In the genomic region with DNA sequence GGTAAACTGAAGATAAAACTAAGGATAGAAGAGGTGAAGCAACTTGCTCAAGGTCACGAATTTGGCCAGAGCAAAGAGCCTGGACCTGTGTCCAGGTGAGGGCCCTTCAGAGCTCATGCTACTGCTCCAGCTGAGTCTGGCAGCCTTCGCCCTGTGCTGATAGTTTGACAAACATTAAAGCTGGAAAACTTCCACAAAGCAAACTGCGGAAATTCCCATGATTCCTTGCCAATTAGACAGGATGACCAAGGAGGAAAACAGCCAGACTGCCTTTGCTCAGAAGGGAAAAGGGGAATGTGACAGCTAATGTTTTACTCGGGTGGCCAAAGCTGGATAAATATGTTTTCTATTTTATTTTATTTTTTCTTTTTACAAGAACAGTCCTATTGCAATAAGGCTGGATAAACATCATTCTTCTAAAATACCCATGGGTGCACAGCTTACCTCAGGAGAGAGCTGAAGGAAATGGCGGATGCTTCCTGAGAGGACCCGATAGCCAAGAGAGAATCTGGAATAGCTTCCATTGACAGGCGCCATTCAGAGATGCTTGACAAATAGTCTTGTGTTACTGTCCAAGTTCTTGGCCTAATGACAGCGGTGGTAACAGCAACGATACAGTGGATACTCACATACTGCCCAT, we compare ENCODE assay signal across 17 cellular contexts. TPM values are rescaled to one million over a fixed set of nuclear protein-coding genes. Genes with fewer than 3 reads are reported as not detected.
DNase-seq lines count a peak whose midpoint lies in the region; ATAC-seq and TF ChIP-seq lines count a peak whose summit lies in the region.
"Had no signal": no experiment of that assay in that cellular context is flagged by ENCODE, and none has a peak within 500 bp of the region (broad histone marks: within the 10 kb centered on the region; RNA-seq: fewer than 3 reads in every experiment).

No MANE protein-coding gene starts in this region.

- H3K4me1 Mint-ChIP-seq in T-cell = no peaks in the 10 kb centered on the region

- H3K9me3 ChIP-seq in MG63 = no peaks in the 10 kb centered on the region

- no peak overlapping the region for H3K4me3 Mint-ChIP-seq in T-cell
- H3K4me3 Mint-ChIP-seq: activated T-cell treated with anti-CD3 and anti-CD28 coated beads, Interleukin-2, amount 50 U/mL, for 72 hours had no signal

- H3K27me3 Mint-ChIP-seq in T-cell = no peaks in the 10 kb centered on the region

- no peak overlapping the region for H3K27ac Mint-ChIP-seq in T-cell
- H3K27ac Mint-ChIP-seq: activated T-cell treated with anti-CD3 and anti-CD28 coated beads, Interleukin-2, amount 50 U/mL, for 72 hours had no signal

- no peak for ATAC-seq in HG03097 (IDR thresholded peaks at IDR 0.05; ENCODE audit: low FRiP score, unreplicated experiment)
- ATAC-seq in T-cell (replicated peaks in 1 of 4) = no peak
- ATAC-seq: activated T-cell treated with anti-CD3 and anti-CD28 coated beads, Interleukin-2, amount 50 U/mL, for 72 hours; left colon had no signal

- H3K36me3 Mint-ChIP-seq in T-cell = no peaks in the 10 kb centered on the region

- POLR2A ChIA-PET in T-cell (lab: Charles Lee) = no interaction called here

- H3K27me3 ChIP-seq in MG63 = no peaks in the 10 kb centered on the region

- H3K36me3 ChIP-seq in MG63 = no peaks in the 10 kb centered on the region

- H3K4me3 ChIP-seq in MG63 (no peak overlapping the region), fibroblast of mammary gland (ENCODE audit: control insufficient read depth, low read depth, low read length) (no peak overlapping the region)

- H3K9me3 Mint-ChIP-seq in T-cell = peaks cover 2 to 7% (median 4%) of the 10 kb centered on the region in 3 donors

- peak; percentile 25 for DNase-seq in A172 (ENCODE audit: low spot score)
- DNase-seq in MG63 = peak; percentile 32
- DNase-seq in fibroblast of mammary gland (ENCODE audit: low read depth) = peak; percentile 71
- DNase-seq in lung microvascular endothelial cell (ENCODE audit: low read depth in 2 of 2) = peak; percentile 60 to 68
- DNase-seq in retina = no peak
- no peak for DNase-seq in activated CD4-positive, alpha-beta T cell treated with anti-CD3 and anti-CD28 coated beads for 4 hours
- no peak for DNase-seq in T-cell
- DNase-seq: ACHN; activated CD4-positive, alpha-beta T cell treated with anti-CD3 and anti-CD28 coated beads for 48 hours; activated T-cell treated with anti-CD3 and anti-CD28 coated beads, Interleukin-2, amount 50 U/mL, for 72 hours; amniotic stem cell; effector memory CD4-positive, alpha-beta T cell; left colon; NCI-H1105 treated with DMSO at 0.1 percent for 48 hours; T-helper 2 cell had no signal

- CTCF ChIA-PET in T-cell (lab: Charles Lee) = interaction anchor here in 1 of 2 donors (0.8 kb wide), 1 partner anchor 110 kb away, joined by 6 read pairs; no protein-coding TSS in a partner anchor

- no peak for TF ChIP-seq CTCF in fibroblast of mammary gland (conservative IDR thresholded peaks at IDR 0.05; ENCODE audit: control insufficient read depth, insufficient read depth, low read depth, low read length)

RNA-seq across cellular contexts. Expression of gene CTAGE1, which starts 5.3 kb away (rescaled TPM):
- total RNA-seq in A172 (2014; rRNA removed; shearing (Covaris generic)) = not detected in 2 replicates
- total RNA-seq in MG63 (2014; rRNA removed; shearing (Covaris generic); ENCODE audit: low replicate concordance) = not detected in 2 replicates
- not detected in 2 replicates for total RNA-seq in lung microvascular endothelial cell
- total RNA-seq in T-cell = not detected
- total RNA-seq: activated T-cell treated with anti-CD3 and anti-CD28 coated beads, Interleukin-2, amount 50 U/mL, for 72 hours; glomerular endothelial cell; left colon had no signal

Comparison
In these comparisons a context has a peak if more than half of its experiments do, and no peak if none do; other contexts are left out.
1. DNase-seq: peak in A172 (single experiment), MG63 (single experiment), fibroblast of mammary gland (single experiment) and lung microvascular endothelial cell (2 of 2); none in retina (single experiment), activated CD4-positive, alpha-beta T cell treated with anti-CD3 and anti-CD28 coated beads for 4 hours (0 of 2) and T-cell (0 of 34).